ENCODE assay signal across 20 cellular contexts in the genomic region with DNA sequence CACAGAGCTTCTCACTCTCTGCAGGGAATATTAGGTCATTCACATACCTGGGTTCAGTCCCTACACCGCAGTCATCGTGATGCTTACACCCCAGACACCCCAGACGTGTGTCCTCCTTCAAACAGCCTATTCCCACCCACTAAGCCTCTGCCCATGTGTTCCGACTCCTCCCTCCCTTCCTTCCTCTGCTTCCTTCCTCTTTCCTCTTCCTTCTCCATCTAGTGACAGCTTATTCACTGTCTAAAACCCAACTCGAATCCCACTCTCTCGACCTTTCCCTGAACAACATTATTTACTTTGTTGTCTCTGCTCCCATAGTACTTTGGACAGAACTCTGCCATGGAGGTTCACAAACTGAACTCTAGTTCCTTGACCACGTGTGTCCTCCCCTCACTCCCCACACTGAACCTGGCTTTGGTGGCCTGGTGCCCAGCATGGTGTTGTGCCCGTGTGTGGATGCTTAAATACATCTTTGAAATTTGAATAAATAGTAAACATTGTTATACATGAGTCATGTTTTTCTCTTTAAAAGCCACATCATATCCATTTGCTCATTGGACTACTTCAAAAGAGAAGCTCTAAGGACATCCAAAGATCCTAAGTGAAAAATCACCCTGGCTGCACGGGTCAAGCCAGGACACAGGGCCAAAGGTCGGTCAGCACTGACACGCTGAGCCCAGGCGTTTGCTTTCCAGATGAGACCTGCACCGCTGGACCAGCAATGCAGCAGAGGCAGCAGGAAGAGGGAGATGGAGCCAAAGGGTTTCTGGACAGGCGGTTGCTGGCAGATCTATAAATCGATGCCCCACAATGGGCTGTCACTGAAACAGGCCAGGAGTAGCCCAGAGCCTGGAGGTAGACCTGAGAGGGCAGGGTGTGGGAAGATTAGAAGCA. TPM values are rescaled to one million over a fixed set of nuclear protein-coding genes. Genes with fewer than 3 reads are reported as not detected.
DNase-seq lines count a peak whose midpoint lies in the region; ATAC-seq and TF ChIP-seq lines count a peak whose summit lies in the region.
"Had no signal": no experiment of that assay in that cellular context is flagged by ENCODE, and none has a peak within 500 bp of the region (broad histone marks: within the 10 kb centered on the region; RNA-seq: fewer than 3 reads in every experiment).

No MANE protein-coding gene starts in this region.

- H3K4me3 ChIP-seq in left ventricle myocardium inferior (no peak overlapping the region), right lobe of liver (peak overlapping the region in 2 of 3 donors; percentile 8 to 10), upper lobe of right lung (no peak overlapping the region), OCI-LY7 (ENCODE audit: low read depth, low read length, poor library complexity, severe bottlenecking) (no peak overlapping the region)
- H3K4me3 ChIP-seq: PC-9, suprapubic skin had no signal

- peaks cover 2% of the 10 kb centered on the region for H3K4me1 Mint-ChIP-seq in activated T-cell treated with anti-CD3 and anti-CD28 coated beads, Interleukin-2, amount 50 U/mL, for 4 hours (ENCODE audit: low read depth)

- H3K36me3 Mint-ChIP-seq in activated T-cell treated with anti-CD3 and anti-CD28 coated beads, Interleukin-2, amount 50 U/mL, for 4 hours (ENCODE audit: insufficient read depth), result no peaks in the 10 kb centered on the region
- H3K36me3 Mint-ChIP-seq: brain had no signal

- H3K36me3 ChIP-seq in left ventricle myocardium inferior (no peaks in the 10 kb centered on the region), right lobe of liver (no peaks in the 10 kb centered on the region), upper lobe of right lung (no peaks in the 10 kb centered on the region), OCI-LY7 (ENCODE audit: insufficient read depth, low read length) (no peaks in the 10 kb centered on the region)
- H3K36me3 ChIP-seq: suprapubic skin had no signal

- 5% methylated on average over 15 of the region's 15 CpGs for WGBS in right lobe of liver (ENCODE audit: insufficient coverage, low coverage, low lambda C conversion rate, missing lambda C conversion rate)

- H3K4me3 Mint-ChIP-seq in activated T-cell treated with anti-CD3 and anti-CD28 coated beads, Interleukin-2, amount 50 U/mL, for 4 hours, result no peak overlapping the region
- H3K4me3 Mint-ChIP-seq: brain, HFFc6 had no signal

- DNase-seq in left ventricle myocardium inferior, result no peak
- DNase-seq in Right ventricle myocardium superior, result no peak
- peak; percentile 57 for DNase-seq in SKM-1 treated with dmso at 0.1 percent for 144 hours (lab: John Stamatoyannopoulos, UW; ENCODE audit: unreplicated experiment)
- peak; percentile 81 to 94 (median 93) for DNase-seq in right lobe of liver
- no peak for DNase-seq in upper lobe of right lung
- no peak for DNase-seq in NCI-H748 (lab: John Stamatoyannopoulos, UW; ENCODE audit: unreplicated experiment)
- no peak for DNase-seq in OCI-LY7 (ENCODE audit: low spot score)
- no peak for DNase-seq in activated T-cell treated with anti-CD3 and anti-CD28 coated beads, Interleukin-2, amount 50 U/mL, for 4 hours
- DNase-seq: HFFc6, hypothalamus, Karpas-422, NCI-H526, PC-9, T1000 had no signal

- no peak for TF ChIP-seq CTCF in left ventricle myocardium inferior (IDR thresholded peaks at IDR 0.05; ENCODE audit: borderline replicate concordance)
- TF ChIP-seq CTCF in right lobe of liver (IDR thresholded peaks at IDR 0.05), result no peak
- no peak for TF ChIP-seq CTCF in upper lobe of right lung (IDR thresholded peaks at IDR 0.05)
- TF ChIP-seq CTCF in OCI-LY7 (conservative IDR thresholded peaks at IDR 0.05; ENCODE audit: low read length), result no peak

- H3K4me1 ChIP-seq in left ventricle myocardium inferior (peaks cover 33% of the 10 kb centered on the region), right lobe of liver (peaks cover 0 to 51% (median 24%) of the 10 kb centered on the region in 4 donors), upper lobe of right lung (peaks cover 13% of the 10 kb centered on the region), OCI-LY7 (ENCODE audit: insufficient read depth, low read length, poor library complexity, severe bottlenecking) (no peaks in the 10 kb centered on the region)

- H3K9me2 ChIP-seq in OCI-LY7 (ENCODE audit: insufficient read depth, low read length), result no peaks in the 10 kb centered on the region

- H3K9me3 Mint-ChIP-seq in activated T-cell treated with anti-CD3 and anti-CD28 coated beads, Interleukin-2, amount 50 U/mL, for 4 hours, result no peaks in the 10 kb centered on the region
- H3K9me3 Mint-ChIP-seq: activated T-helper 2 cell treated with anti-CD3 and anti-CD28 coated beads, Interferon-gamma antibody, Interleukin-2, Interleukin-4, amounts not matched to agents 10 μg/mL and 5 μg/mL and 100 μg/mL, durations not matched to agents 14 hours and 24 hours and 36 hours; brain; HFFc6 had no signal

- H3K9me3 ChIP-seq in left ventricle myocardium inferior (replicated peaks), result no peaks in the 10 kb centered on the region
- H3K9me3 ChIP-seq in right lobe of liver, result no peaks in the 10 kb centered on the region
- H3K9me3 ChIP-seq in upper lobe of right lung, result no peaks in the 10 kb centered on the region
- no peaks in the 10 kb centered on the region for H3K9me3 ChIP-seq in OCI-LY7 (ENCODE audit: low read length)
- H3K9me3 ChIP-seq: suprapubic skin had no signal

- CTCF ChIA-PET in OCI-LY7 (lab: Charles Lee; ENCODE audit: unreplicated experiment), result no interaction called here

- H3K27me3 ChIP-seq in left ventricle myocardium inferior (ENCODE audit: low read depth), result no peaks in the 10 kb centered on the region
- H3K27me3 ChIP-seq in right lobe of liver, result no peaks in the 10 kb centered on the region
- H3K27me3 ChIP-seq in upper lobe of right lung, result no peaks in the 10 kb centered on the region
- H3K27me3 ChIP-seq: suprapubic skin had no signal

- H3K79me2 ChIP-seq in OCI-LY7 (ENCODE audit: insufficient read depth, low read depth, low read length), result no peaks in the 10 kb centered on the region

- no peak for TF ChIP-seq POLR2A in right lobe of liver (IDR thresholded peaks at IDR 0.05)

- no peaks in the 10 kb centered on the region for H4K20me1 ChIP-seq in OCI-LY7 (ENCODE audit: insufficient read depth, low read length)

- H3K27ac ChIP-seq in left ventricle myocardium inferior (replicated peaks) (peak overlapping the region; percentile 36), right lobe of liver (peak overlapping the region; percentile 0 to 69 (median 57)), upper lobe of right lung (no peak overlapping the region), OCI-LY7 (ENCODE audit: low read depth, low read length, poor library complexity, severe bottlenecking) (no peak overlapping the region)
- H3K27ac ChIP-seq: PC-9, suprapubic skin had no signal

- BruUV-seq in OCI-LY7 (replicated peaks; lab: Mats Ljungman, UMichigan), result no TSS peak

- H3K4me2 ChIP-seq in OCI-LY7 (ENCODE audit: low read length), result no peak overlapping the region
- H3K4me2 ChIP-seq: PC-9 had no signal

- intact Hi-C loops in left ventricle myocardium inferior (cut with micrococcal nuclease), result no loop called here
- intact Hi-C loops in Right ventricle myocardium superior (cut with DNase I), result no loop called here
- intact Hi-C loops in right lobe of liver (cut with DNase I), result no loop called here
- intact Hi-C loops in upper lobe of right lung (cut with DNase I), result no loop called here
- intact Hi-C loops in OCI-LY7 (cut with micrococcal nuclease; ENCODE audit: unreplicated experiment), result no loop called here

- peaks cover 16% of the 10 kb centered on the region for H3K27me3 Mint-ChIP-seq in activated T-cell treated with anti-CD3 and anti-CD28 coated beads, Interleukin-2, amount 50 U/mL, for 4 hours (ENCODE audit: low read depth)

- no peak overlapping the region for H2AFZ ChIP-seq in OCI-LY7 (ENCODE audit: low read length)
- H2AFZ ChIP-seq: PC-9 had no signal

- ATAC-seq in Right ventricle myocardium superior (ENCODE audit: poor library complexity), result no peak
- ATAC-seq in right lobe of liver, result peak; percentile 81 to 88 (median 86)
- peak; percentile 79 for ATAC-seq in upper lobe of right lung
- no peak for ATAC-seq in activated T-cell treated with anti-CD3 and anti-CD28 coated beads, Interleukin-2, amount 50 U/mL, for 4 hours

- POLR2A ChIA-PET in OCI-LY7 (lab: Charles Lee), result interaction anchor here (0.7 kb wide), 1 partner anchor 41 kb away, joined by 4 read pairs; no protein-coding TSS in a partner anchor

RNA-seq across cellular contexts. Expression of gene G6PC1, which starts 14.1 kb away (rescaled TPM):
- not detected for total RNA-seq in left ventricle myocardium inferior
- not detected for total RNA-seq in Right ventricle myocardium superior
- 100 to 1,000 TPM in 5 of 6 experiments, 10 to 100 TPM in 1; 64.5 to 505 (median 185) TPM for total RNA-seq in right lobe of liver
- total RNA-seq in upper lobe of right lung, result not detected
- 0.85 and 1.1 TPM in 2 replicates for total RNA-seq in OCI-LY7 (2014; rRNA removed; shearing (Covaris generic))
- 1.9 and 2.6 TPM in 2 replicates for total RNA-seq in OCI-LY7 (2022)
- under 1 TPM in 1 of 3 donors, not detected in 2; 0.08 TPM for total RNA-seq in activated T-cell treated with anti-CD3 and anti-CD28 coated beads, Interleukin-2, amount 50 U/mL, for 4 hours
- total RNA-seq: activated T-helper 2 cell treated with anti-CD3 and anti-CD28 coated beads, Interferon-gamma antibody, Interleukin-2, Interleukin-4, amounts not matched to agents 10 μg/mL and 5 μg/mL and 100 μg/mL, durations not matched to agents 14 hours and 24 hours and 36 hours; Daoy; fibroblast of villous mesenchyme; HFFc6; kidney epithelial cell; PC-9; suprapubic skin had no signal

RNA-seq across cellular contexts. Expression of gene AOC3, which starts 35.5 kb away (rescaled TPM):
- 7.6 TPM for total RNA-seq in left ventricle myocardium inferior
- total RNA-seq in Right ventricle myocardium superior, result 8.3 TPM
- 10 to 100 TPM in 2 of 6 experiments, 1 to 10 TPM in 4; 3.9 to 14.9 (median 7.1) TPM for total RNA-seq in right lobe of liver
- 235 TPM for total RNA-seq in upper lobe of right lung
- 0.23 and 0.73 TPM in 2 replicates for total RNA-seq in OCI-LY7 (2014; rRNA removed; shearing (Covaris generic))
- total RNA-seq in OCI-LY7 (2022), result 2.5 and 3.6 TPM in 2 replicates
- 1 to 10 TPM; 2.1 to 2.6 (median 2.2) TPM for total RNA-seq in activated T-cell treated with anti-CD3 and anti-CD28 coated beads, Interleukin-2, amount 50 U/mL, for 4 hours

RNA-seq across cellular contexts. Expression of gene AOC2, which starts 42.1 kb away (rescaled TPM):
- total RNA-seq in left ventricle myocardium inferior (0.44 TPM), Right ventricle myocardium superior (0.32 TPM), right lobe of liver (1 to 10 TPM in 4 of 6 experiments, under 1 TPM in 2; 0.62 to 2.0 (median 1.4) TPM), upper lobe of right lung (2.0 TPM), OCI-LY7 (2022) (5.0 and 5.4 TPM in 2 replicates)
- total RNA-seq in OCI-LY7 (2014; rRNA removed; shearing (Covaris generic)), result 2.0 and 3.3 TPM in 2 replicates
- total RNA-seq in activated T-cell treated with anti-CD3 and anti-CD28 coated beads, Interleukin-2, amount 50 U/mL, for 4 hours, result 1 to 10 TPM; 2.7 to 4.1 (median 3.7) TPM

RNA-seq across cellular contexts. Expression of gene PSME3, which starts 53.3 kb away (rescaled TPM):
- total RNA-seq in left ventricle myocardium inferior (62.6 TPM), Right ventricle myocardium superior (74.7 TPM), right lobe of liver (10 to 100 TPM; 33.6 to 72.1 (median 42.8) TPM), upper lobe of right lung (89.4 TPM), OCI-LY7 (2022) (122 and 167 TPM in 2 replicates)
- total RNA-seq in OCI-LY7 (2014; rRNA removed; shearing (Covaris generic)), result 80.3 and 81.9 TPM in 2 replicates
- 100 to 1,000 TPM; 361 to 401 (median 376) TPM for total RNA-seq in activated T-cell treated with anti-CD3 and anti-CD28 coated beads, Interleukin-2, amount 50 U/mL, for 4 hours

Comparison
In these comparisons a context has a peak if more than half of its experiments do, and no peak if none do; other contexts are left out.
1. DNase-seq: peak in SKM-1 treated with dmso at 0.1 percent for 144 hours (single experiment) and right lobe of liver (3 of 3); none in left ventricle myocardium inferior (single experiment), Right ventricle myocardium superior (single experiment), upper lobe of right lung (single experiment), NCI-H748 (single experiment), OCI-LY7 (single experiment) and activated T-cell treated with anti-CD3 and anti-CD28 coated beads, Interleukin-2, amount 50 U/mL, for 4 hours (single experiment).
2. H3K27ac ChIP-seq: peak in left ventricle myocardium inferior (single experiment) and right lobe of liver (3 of 3); none in upper lobe of right lung (single experiment) and OCI-LY7 (single experiment).
3. H3K4me3 ChIP-seq: peak in right lobe of liver (2 of 3); none in left ventricle myocardium inferior (single experiment), upper lobe of right lung (single experiment) and OCI-LY7 (single experiment).
4. ATAC-seq: peak in right lobe of liver (4 of 4) and upper lobe of right lung (single experiment); none in Right ventricle myocardium superior (single experiment) and activated T-cell treated with anti-CD3 and anti-CD28 coated beads, Interleukin-2, amount 50 U/mL, for 4 hours (0 of 2).
5. RNA of gene G6PC1, which starts 14.1 kb away (total RNA-seq): 64.5 to 505 TPM in right lobe of liver; 0.85 to 2.6 TPM in OCI-LY7, not detected in upper lobe of right lung (single experiment), 0.08 TPM in activated T-cell treated with anti-CD3 and anti-CD28 coated beads, Interleukin-2, amount 50 U/mL, for 4 hours, not detected in left ventricle myocardium inferior (single experiment) and not detected in Right ventricle myocardium superior (single experiment); every median in the first group is over 10 times any median in the second.
6. RNA of gene AOC3, which starts 35.5 kb away (total RNA-seq): 235 TPM in upper lobe of right lung (single experiment); 3.9 to 14.9 TPM in right lobe of liver, 8.3 TPM in Right ventricle myocardium superior (single experiment), 7.6 TPM in left ventricle myocardium inferior (single experiment), 0.23 to 3.6 TPM in OCI-LY7 and 2.1 to 2.6 TPM in activated T-cell treated with anti-CD3 and anti-CD28 coated beads, Interleukin-2, amount 50 U/mL, for 4 hours; every median in the first group is over 10 times any median in the second.